8 cellular contexts compared by ENCODE assay signal in genomic region chr3:136195258-136196063, GRCh38. TPM values are rescaled to one million over a fixed set of nuclear protein-coding genes. Genes with fewer than 3 reads are reported as not detected.
DNase-seq lines count a peak whose midpoint lies in the region; ATAC-seq and TF ChIP-seq lines count a peak whose summit lies in the region.

No MANE protein-coding gene starts in this region.

- peak overlapping the region; percentile 84 to 94 (median 87) for H3K4me2 ChIP-seq in BLaER1 treated with 17β-estradiol and CSF1 and Interleukin-3, amounts not matched to agents 10 nM and 100 nM

- peaks cover 22% of the 10 kb centered on the region for H3K36me3 Mint-ChIP-seq in stimulated activated memory B cell treated with anti-CD40 and anti-IgM and Interleukin-4, amounts not matched to agents 10 μg/mL and 1 μg/mL and 100 μg/mL, for 72 hours

- H3K4me3 ChIP-seq in BLaER1 treated with 17β-estradiol and CSF1 and Interleukin-3, amounts not matched to agents 10 nM and 100 nM, result peak overlapping the region; percentile 81 to 99 (median 88)
- peak overlapping the region; percentile 72 to 86 (median 80) for H3K4me3 ChIP-seq in esophagus squamous epithelium

- peaks cover 22 to 40% (median 35%) of the 10 kb centered on the region in 10 experiments for H3K4me1 ChIP-seq in BLaER1 treated with 17β-estradiol and CSF1 and Interleukin-3, amounts not matched to agents 10 nM and 100 nM
- peaks cover 20 to 52% (median 28%) of the 10 kb centered on the region in 3 donors for H3K4me1 ChIP-seq in esophagus squamous epithelium

- intact Hi-C loops in esophagus squamous epithelium (cut with DNase I), result no loop called here

- peaks cover 0 to 35% (median 8%) of the 10 kb centered on the region in 11 experiments; a peak in 12 of 22 replicates for H3K36me3 ChIP-seq in BLaER1 treated with 17β-estradiol and CSF1 and Interleukin-3, amounts not matched to agents 10 nM and 100 nM
- no peaks in the 10 kb centered on the region for H3K36me3 ChIP-seq in esophagus squamous epithelium

- H3K27ac Mint-ChIP-seq in stimulated activated memory B cell treated with anti-CD40 and anti-IgM and Interleukin-4, amounts not matched to agents 10 μg/mL and 1 μg/mL and 100 μg/mL, for 72 hours, result peak overlapping the region; percentile 94

- H3K9me3 Mint-ChIP-seq in stimulated activated memory B cell treated with anti-CD40 and anti-IgM and Interleukin-4, amounts not matched to agents 10 μg/mL and 1 μg/mL and 100 μg/mL, for 72 hours, result no peaks in the 10 kb centered on the region

- H3K27me3 ChIP-seq in BLaER1 treated with 17β-estradiol and CSF1 and Interleukin-3, amounts not matched to agents 10 nM and 100 nM, result no peaks in the 10 kb centered on the region
- H3K27me3 ChIP-seq in esophagus squamous epithelium, result no peaks in the 10 kb centered on the region

- no peaks in the 10 kb centered on the region for H3K27me3 Mint-ChIP-seq in stimulated activated memory B cell treated with anti-CD40 and anti-IgM and Interleukin-4, amounts not matched to agents 10 μg/mL and 1 μg/mL and 100 μg/mL, for 72 hours

- WGBS in esophagus squamous epithelium, 2 donors, result 0% methylated on average over 2 of the region's 103 CpGs; no CpG with 5 or more reads in 1 of the 2 donors

- H3K9me3 ChIP-seq in BLaER1 treated with 17β-estradiol and CSF1 and Interleukin-3, amounts not matched to agents 10 nM and 100 nM (replicated peaks in 1 of 11), result peaks cover 9 to 21% (median 16%) of the 10 kb centered on the region in 11 experiments; a peak in 21 of 22 replicates
- H3K9me3 ChIP-seq in esophagus squamous epithelium, result no peaks in the 10 kb centered on the region

- H4K20me1 ChIP-seq in BLaER1 treated with 17β-estradiol and CSF1 and Interleukin-3, amounts not matched to agents 10 nM and 100 nM, result peaks cover 50 to 52% (median 52%) of the 10 kb centered on the region in 11 experiments

- H3K4me1 Mint-ChIP-seq in stimulated activated memory B cell treated with anti-CD40 and anti-IgM and Interleukin-4, amounts not matched to agents 10 μg/mL and 1 μg/mL and 100 μg/mL, for 72 hours, result peaks cover 56% of the 10 kb centered on the region

- peak; percentile 70 to 94 for DNase-seq in NCI-H526 (lab: John Stamatoyannopoulos, UW)
- DNase-seq in activated T-cell treated with anti-CD3 and anti-CD28 coated beads for 48 hours (ENCODE audit: low read depth), result peak; percentile 72
- peak; percentile 59 for DNase-seq in esophagus squamous epithelium (lab: John Stamatoyannopoulos, UW)
- peak; percentile 80 for DNase-seq in myocyte (ENCODE audit: low read depth)

- peak overlapping the region; percentile 86 for H3K4me3 Mint-ChIP-seq in stimulated activated memory B cell treated with anti-CD40 and anti-IgM and Interleukin-4, amounts not matched to agents 10 μg/mL and 1 μg/mL and 100 μg/mL, for 72 hours

- ATAC-seq in GM18868 (IDR thresholded peaks at IDR 0.05; ENCODE audit: unreplicated experiment), result peak; percentile 37
- peak; percentile 41 for ATAC-seq in HG03135 (IDR thresholded peaks at IDR 0.05; ENCODE audit: unreplicated experiment)
- ATAC-seq in stimulated activated memory B cell treated with anti-CD40 and anti-IgM and Interleukin-4, amounts not matched to agents 10 μg/mL and 1 μg/mL and 100 μg/mL, for 72 hours, result peak; percentile 79

- peak overlapping the region; percentile 97 to 100 (median 100) for H3K27ac ChIP-seq in BLaER1 treated with 17β-estradiol and CSF1 and Interleukin-3, amounts not matched to agents 10 nM and 100 nM
- H3K27ac ChIP-seq in esophagus squamous epithelium, result peak overlapping the region; percentile 98 to 100 (median 99)

- peak overlapping the region; percentile 98 to 100 (median 100) for H3K9ac ChIP-seq in BLaER1 treated with 17β-estradiol and CSF1 and Interleukin-3, amounts not matched to agents 10 nM and 100 nM

- TF ChIP-seq POLR2A in esophagus squamous epithelium (IDR thresholded peaks at IDR 0.05), result peak in 1 of 4 donors; percentile 8

- TF ChIP-seq CTCF in esophagus squamous epithelium (IDR thresholded peaks at IDR 0.05), result no peak

RNA-seq across cellular contexts. Expression of gene MSL2, which starts 0.7 kb away (rescaled TPM):
- total RNA-seq in esophagus squamous epithelium (10 to 100 TPM; 12.9 to 24.8 (median 16.5) TPM), myocyte (14.4 and 19.9 TPM in 2 replicates)
- 6.6 TPM for polyA plus RNA-seq in myocyte (2012)

RNA-seq across cellular contexts. Expression of gene PCCB, which starts 54.7 kb away (rescaled TPM):
- total RNA-seq in esophagus squamous epithelium, result 10 to 100 TPM; 30.7 to 43.5 (median 38.0) TPM
- 104 and 110 TPM in 2 replicates for total RNA-seq in myocyte
- polyA plus RNA-seq in myocyte (2012), result 42.6 TPM

Comparison
In these comparisons a context has a peak if more than half of its experiments do, and no peak if none do; other contexts are left out.
1. Peak in every context shown above with its lines: DNase-seq, ATAC-seq, H3K4me3 ChIP-seq and H3K27ac ChIP-seq.